Comparison of ENCODE assay signal across 29 cellular contexts in genomic region chr17:20080513-20080912, GRCh38.
"Had no signal": no experiment of that assay in that cellular context is flagged by ENCODE, and none has a peak within 500 bp of the region (broad histone marks: within the 10 kb centered on the region; RNA-seq: fewer than 3 reads in every experiment).

No MANE protein-coding gene starts in this region.

- H3K27ac Mint-ChIP-seq: memory B cell; mesothelial cell of epicardium; natural killer cell; stimulated activated naive B cell treated with anti-CD40 and anti-IgM and Interleukin-4, amounts not matched to agents 10 μg/mL and 1 μg/mL and 100 μg/mL, for 72 hours; stimulated activated naive CD8-positive, alpha-beta T cell treated with anti-CD3 and anti-CD28 coated beads, Interleukin-15, amount 100 ng/mL, for 72 hours had no signal

- H3K27me3 ChIP-seq: dorsolateral prefrontal cortex, esophagus muscularis mucosa, gastrocnemius medialis, heart right ventricle, left lung, spleen, testis, tibial nerve, upper lobe of right lung had no signal

- H3K36me3 Mint-ChIP-seq: memory B cell; mesothelial cell of epicardium; natural killer cell; stimulated activated naive B cell treated with anti-CD40 and anti-IgM and Interleukin-4, amounts not matched to agents 10 μg/mL and 1 μg/mL and 100 μg/mL, for 72 hours had no signal

- H3K4me1 ChIP-seq: esophagus muscularis mucosa, gastrocnemius medialis, lower lobe of right lung, psoas muscle, upper lobe of right lung had no signal

- H3K9ac ChIP-seq: parathyroid adenoma had no signal

- H3K9me3 ChIP-seq: esophagus muscularis mucosa, gastrocnemius medialis, heart right ventricle, left lung, lower lobe of right lung, psoas muscle, spleen, testis, tibial nerve, upper lobe of right lung had no signal

- H3K27me3 Mint-ChIP-seq: stimulated activated naive B cell treated with anti-CD40 and anti-IgM and Interleukin-4, amounts not matched to agents 10 μg/mL and 1 μg/mL and 100 μg/mL, for 72 hours; stimulated activated naive CD8-positive, alpha-beta T cell treated with anti-CD3 and anti-CD28 coated beads, Interleukin-15, amount 100 ng/mL, for 72 hours had no signal

- H3K4me3 Mint-ChIP-seq: memory B cell; mesothelial cell of epicardium; natural killer cell; neural crest cell; stimulated activated naive B cell treated with anti-CD40 and anti-IgM and Interleukin-4, amounts not matched to agents 10 μg/mL and 1 μg/mL and 100 μg/mL, for 72 hours; stimulated activated naive CD8-positive, alpha-beta T cell treated with anti-CD3 and anti-CD28 coated beads, Interleukin-15, amount 100 ng/mL, for 72 hours had no signal

- H3K4me3 ChIP-seq: dorsolateral prefrontal cortex, esophagus muscularis mucosa, gastrocnemius medialis, heart right ventricle, left lung, lower lobe of right lung, psoas muscle, spleen, testis, tibial nerve, upper lobe of right lung had no signal

- H3K9me3 Mint-ChIP-seq: memory B cell; natural killer cell; neural crest cell; stimulated activated naive B cell treated with anti-CD40 and anti-IgM and Interleukin-4, amounts not matched to agents 10 μg/mL and 1 μg/mL and 100 μg/mL, for 72 hours; stimulated activated naive CD8-positive, alpha-beta T cell treated with anti-CD3 and anti-CD28 coated beads, Interleukin-15, amount 100 ng/mL, for 72 hours had no signal

- FAIRE-seq: endometrium, islet of Langerhans had no signal

- DNase-seq: cortex of kidney; dorsolateral prefrontal cortex; effector CD8-positive, alpha-beta T cell; gastrocnemius medialis; heart right ventricle; hypothalamus; left lung; lower lobe of right lung; natural killer cell; occipital lobe; psoas muscle; retina; spleen; stimulated activated CD4-positive, alpha-beta T cell treated with anti-CD3 and anti-CD28 coated beads, Interleukin-15, amount 100 ng/mL, for 24 hours; stimulated activated CD4-positive, alpha-beta T cell treated with anti-CD3 and anti-CD28 coated beads, Interleukin-1b, Interleukin-23, amount 100 ng/mL, for 48 hours; stimulated activated CD4-positive, alpha-beta T cell treated with anti-CD3 and anti-CD28 coated beads, Interleukin-4, amount 100 ng/mL, for 24 hours; stimulated activated naive B cell treated with anti-CD40 and anti-IgM and Interleukin-4, amounts not matched to agents 10 μg/mL and 1 μg/mL and 100 μg/mL, for 72 hours; stimulated activated naive CD8-positive, alpha-beta T cell treated with anti-CD3 and anti-CD28 coated beads, Interleukin-15, amount 100 ng/mL, for 72 hours; testis; upper lobe of right lung had no signal

- H3K27ac ChIP-seq: epithelial cell of prostate, esophagus muscularis mucosa, left lung, lower lobe of right lung, parathyroid adenoma, psoas muscle, spleen, testis, tibial nerve, upper lobe of right lung had no signal

- H3K36me3 ChIP-seq: esophagus muscularis mucosa, gastrocnemius medialis, heart right ventricle, left lung, lower lobe of right lung, spleen, tibial nerve, upper lobe of right lung had no signal
